ENCODE assay signal across 8 cellular contexts in the genomic region with DNA sequence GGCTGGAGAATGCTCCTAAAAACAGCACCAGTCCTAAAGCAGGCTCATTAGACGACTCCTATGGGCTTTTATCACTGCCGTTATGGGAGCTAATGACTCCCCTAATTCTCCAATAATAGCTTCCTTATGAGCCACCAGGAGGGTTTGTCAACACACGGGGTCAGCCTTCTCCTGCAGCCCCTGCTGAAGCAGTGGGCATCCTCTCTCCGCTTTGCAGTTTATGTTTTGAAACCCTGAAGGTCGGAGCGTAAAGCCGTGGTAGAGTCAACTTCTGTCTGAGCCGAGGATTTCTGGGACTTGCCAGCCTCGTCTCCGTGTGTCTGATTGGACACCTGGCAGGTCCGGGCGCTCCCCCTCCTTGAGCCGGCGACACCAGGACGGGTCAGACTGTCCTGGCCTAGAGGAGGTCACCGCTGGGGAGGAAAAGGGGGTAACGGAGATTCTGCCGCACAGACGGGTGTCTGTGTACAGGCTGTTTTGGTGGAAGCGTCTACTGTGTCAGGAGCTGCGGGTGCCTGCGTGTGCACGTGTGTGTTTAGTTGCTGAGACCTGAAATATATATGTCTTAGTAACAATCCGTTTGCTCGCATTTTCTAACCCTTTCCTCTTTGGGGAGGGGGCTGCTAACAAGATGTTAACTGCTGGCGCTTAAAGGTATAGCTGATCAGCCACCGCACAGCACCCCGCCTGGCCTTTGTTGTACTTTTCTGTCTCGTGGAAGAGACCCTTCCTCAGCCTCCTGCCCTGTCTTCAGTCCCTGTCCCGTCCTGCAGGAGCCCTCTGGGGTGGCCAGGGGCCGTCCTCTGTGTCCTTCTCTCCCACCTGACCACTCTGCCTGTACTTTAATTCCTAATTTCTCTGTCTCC. TPM values are rescaled to one million over a fixed set of nuclear protein-coding genes. Genes with fewer than 3 reads are reported as not detected.
A peak's percentile ranks its signal among the peaks of the same experiment; 100 is the strongest.
DNase-seq lines count a peak whose midpoint lies in the region; ATAC-seq, FAIRE-seq and TF ChIP-seq lines count a peak whose summit lies in the region.

No MANE protein-coding gene starts in this region.

- H3K27ac ChIP-seq in SU-DHL-6 (ENCODE audit: low read depth, low read length) (no peak overlapping the region), fibroblast of lung (ENCODE audit: insufficient read depth, low read length) (peak overlapping the region; percentile 54), pancreas (peak overlapping the region in 3 of 4 donors; percentile 28 to 63 (median 34))

- peak; percentile 2 to 14 (median 6) for ATAC-seq in pancreas

- H3K4me3 ChIP-seq in SU-DHL-6 (ENCODE audit: insufficient read depth, low read length, poor library complexity, severe bottlenecking) (peak overlapping the region; percentile 59), fibroblast of lung (replicated peaks in 1 of 4; ENCODE audit: control extremely low read depth in 1 of 4, insufficient read depth in 1 of 4, low read depth in 3 of 4, low read length in 4 of 4) (peak overlapping the region; percentile 72 to 81 (median 76)), pancreas (peak overlapping the region; percentile 33 to 65 (median 55))

- H3K4me2 ChIP-seq in SU-DHL-6 (ENCODE audit: low read depth, low read length, poor library complexity, severe bottlenecking), result peak overlapping the region; percentile 70
- H3K4me2 ChIP-seq in fibroblast of lung (ENCODE audit: extremely low read depth, insufficient read depth, low read length), result peak overlapping the region; percentile 97

- intact Hi-C loops in pancreas (cut with DNase I), result no loop called here

- peaks cover 35% of the 10 kb centered on the region for H3K79me2 ChIP-seq in SU-DHL-6 (ENCODE audit: insufficient read depth, low read length)
- peaks cover 52% of the 10 kb centered on the region for H3K79me2 ChIP-seq in fibroblast of lung (ENCODE audit: control insufficient read depth, insufficient read depth, low read length)

- H3F3A ChIP-seq in SU-DHL-6 (ENCODE audit: insufficient read depth), result peaks cover 16% of the 10 kb centered on the region

- no peaks in the 10 kb centered on the region for H3K36me3 ChIP-seq in SU-DHL-6 (ENCODE audit: low read length)
- H3K36me3 ChIP-seq in fibroblast of lung (ENCODE audit: control insufficient read depth, insufficient read depth, low read length), result no peaks in the 10 kb centered on the region
- H3K36me3 ChIP-seq in pancreas, result no peaks in the 10 kb centered on the region

- 7 to 10% methylated on average over 31 of the region's 31 CpGs for WGBS in pancreas, 2 donors

- H4K20me1 ChIP-seq in SU-DHL-6 (ENCODE audit: low read depth, low read length), result no peaks in the 10 kb centered on the region
- peaks cover 4% of the 10 kb centered on the region for H4K20me1 ChIP-seq in fibroblast of lung (ENCODE audit: control insufficient read depth, extremely low read depth, insufficient read depth, low read length)

- H3K9ac ChIP-seq in SU-DHL-6 (ENCODE audit: low read length), result peak overlapping the region; percentile 58
- H3K9ac ChIP-seq in fibroblast of lung (ENCODE audit: insufficient read depth, low read length), result peak overlapping the region; percentile 48

- H3K27me3 ChIP-seq in SU-DHL-6 (ENCODE audit: low read length) (no peaks in the 10 kb centered on the region), fibroblast of lung (ENCODE audit: control insufficient read depth, insufficient read depth, low read length) (no peaks in the 10 kb centered on the region), pancreas (no peaks in the 10 kb centered on the region)

- H2AFZ ChIP-seq in SU-DHL-6 (ENCODE audit: low read depth, low read length, severe bottlenecking) (no peak overlapping the region), fibroblast of lung (ENCODE audit: low read length) (no peak overlapping the region)

- no peak for TF ChIP-seq CTCF in SU-DHL-6 (IDR thresholded peaks at IDR 0.05; ENCODE audit: insufficient read depth, low read length, poor library complexity, severe bottlenecking)
- no peak for TF ChIP-seq CTCF in fibroblast of lung (conservative IDR thresholded peaks at IDR 0.05 in 1 of 2, IDR thresholded peaks at IDR 0.05 in 1 of 2; ENCODE audit: low read depth in 1 of 2, low read length in 2 of 2)
- no peak for TF ChIP-seq CTCF in pancreas (IDR thresholded peaks at IDR 0.05)

- no peaks in the 10 kb centered on the region for H3K9me2 ChIP-seq in SU-DHL-6 (replicated peaks; ENCODE audit: insufficient read depth, low read length)

- H3K9me3 ChIP-seq in SU-DHL-6 (ENCODE audit: insufficient read depth, low read length) (no peaks in the 10 kb centered on the region), fibroblast of lung (ENCODE audit: control insufficient read depth, insufficient read depth, low read depth, low read length) (no peaks in the 10 kb centered on the region), pancreas (no peaks in the 10 kb centered on the region)

- DNase-seq in NCI-H748 (lab: John Stamatoyannopoulos, UW; ENCODE audit: unreplicated experiment), result peak; percentile 39
- no peak for DNase-seq in NCI-H748 treated with DMSO at 0.1 percent for 48 hours (lab: John Stamatoyannopoulos, UW)
- DNase-seq in fibroblast of lung (ENCODE audit: low read depth in 2 of 2), result peak in 1 of 2 donors; percentile 28
- DNase-seq in pancreas, result peak in 3 of 6 donors; percentile 40 to 67 (median 41)
- DNase-seq in SW480 (ENCODE audit: low spot score), result no peak
- no peak for DNase-seq in SK-N-DZ (ENCODE audit: low spot score)
- DNase-seq in SIG-M5 (lab: John Stamatoyannopoulos, UW), result no peak

- H3K4me1 ChIP-seq in fibroblast of lung (ENCODE audit: control insufficient read depth, extremely low read depth, insufficient read depth, low read length) (peaks cover 20% of the 10 kb centered on the region), pancreas (peaks cover 0 to 23% (median 3%) of the 10 kb centered on the region in 3 donors)

- no peak for FAIRE-seq in pancreas (lab: Jason Lieb, UNC)

RNA-seq across cellular contexts. Expression of gene KDM4B, which starts 1.9 kb away (rescaled TPM):
- 11.8 and 14.4 TPM in 2 replicates for total RNA-seq in fibroblast of lung
- polyA plus RNA-seq in fibroblast of lung, result 4.5 and 6.4 TPM in 2 replicates
- polyA plus RNA-seq in fibroblast of lung (2012), result 10.5 and 13.1 TPM in 2 replicates
- polyA minus RNA-seq in fibroblast of lung (ENCODE audit: low replicate concordance), result 16.2 and 35.0 TPM in 2 replicates
- total RNA-seq in pancreas, result 10 to 100 TPM; 13.8 to 22.7 (median 18.5) TPM
- polyA plus RNA-seq in pancreas, result 10 to 100 TPM; 15.0 to 24.0 TPM
- 7.0 and 7.5 TPM in 2 replicates for polyA plus RNA-seq in SK-N-DZ (2014; cell fraction: cytosol; rRNA removed)
- 8.3 and 11.3 TPM in 2 replicates for polyA plus RNA-seq in SK-N-DZ (2014; cell fraction: nucleus; rRNA removed)
